18 cellular contexts compared by ENCODE assay signal in the genomic region with DNA sequence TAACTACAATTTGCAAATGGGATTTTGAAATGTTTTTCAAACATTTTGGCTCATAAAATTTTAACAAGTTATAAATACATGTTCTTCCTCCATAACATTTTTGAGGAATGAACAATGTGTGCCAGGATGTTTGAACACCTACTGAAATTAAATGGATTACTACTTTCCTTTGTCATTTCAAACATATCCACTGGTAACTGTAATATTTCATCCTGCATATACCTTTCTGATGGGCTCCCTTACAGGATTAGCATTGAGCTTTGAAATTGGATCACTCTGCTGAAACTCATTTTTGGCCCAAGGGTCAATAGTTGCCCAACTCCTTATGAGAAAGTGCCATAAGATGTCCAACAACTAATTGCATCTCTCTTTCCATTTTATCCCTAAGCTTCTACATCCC. TPM values are rescaled to one million over a fixed set of nuclear protein-coding genes. Genes with fewer than 3 reads are reported as not detected.
A peak's percentile ranks its signal among the peaks of the same experiment; 100 is the strongest.
DNase-seq lines count a peak whose midpoint lies in the region; ATAC-seq and TF ChIP-seq lines count a peak whose summit lies in the region.
"Had no signal": no experiment of that assay in that cellular context is flagged by ENCODE, and none has a peak within 500 bp of the region (broad histone marks: within the 10 kb centered on the region; RNA-seq: fewer than 3 reads in every experiment).

No MANE protein-coding gene starts in this region.

- no peaks in the 10 kb centered on the region for H3K36me3 ChIP-seq in gastroesophageal sphincter
- H3K36me3 ChIP-seq: BLaER1 treated with 17β-estradiol and CSF1 and Interleukin-3, amounts not matched to agents 10 nM and 100 nM had no signal

- H3K27ac ChIP-seq in H9 (ENCODE audit: insufficient read length, low read depth, low read length) (no peak overlapping the region), gastroesophageal sphincter (peak overlapping the region; percentile 71 to 84 (median 80))
- H3K27ac ChIP-seq: BLaER1 treated with 17β-estradiol and CSF1 and Interleukin-3, amounts not matched to agents 10 nM and 100 nM had no signal

- no peak overlapping the region for H4K5ac ChIP-seq in H9 (ENCODE audit: insufficient read length, low read depth, low read length)

- DNase-seq in H9 (no peak), WTC11 (ENCODE audit: low spot score) (no peak), NOMO-1 (lab: John Stamatoyannopoulos, UW; ENCODE audit: unreplicated experiment in 2 of 2) (no peak), GDM1 (lab: John Stamatoyannopoulos, UW) (no peak)
- DNase-seq in activated naive CD4-positive, alpha-beta T cell treated with anti-CD3 and anti-CD28 coated beads, Interleukin-2, amount 50 U/mL, for 16 hours: no peak
- DNase-seq: ACHN; CD4-positive, alpha-beta T cell; COR-L47; DMS153; DMS79 treated with DMSO at 0.1 percent for 48 hours; EL; HCEC 1CT; HFFc6; IMR-90; KBM-7 had no signal

- POLR2A ChIA-PET in WTC11 (lab: Charles Lee): no interaction called here

- H3K27me3 ChIP-seq in H9 (ENCODE audit: insufficient read depth, low read length) (no peaks in the 10 kb centered on the region), gastroesophageal sphincter (no peaks in the 10 kb centered on the region)

- H3K23me2 ChIP-seq in H9 (ENCODE audit: insufficient read length, low read depth, low read length, poor library complexity, severe bottlenecking): no peaks in the 10 kb centered on the region

- H3K4me3 Mint-ChIP-seq in H9 (no peak overlapping the region), WTC11 (no peak overlapping the region)
- H3K4me3 Mint-ChIP-seq: CD4-positive, alpha-beta T cell; HFFc6 had no signal

- CTCF ChIA-PET in WTC11 (lab: Charles Lee): no interaction called here

- H4K20me1 ChIP-seq in H9 (ENCODE audit: control insufficient read depth, insufficient read depth, insufficient read length): no peaks in the 10 kb centered on the region

- no peak overlapping the region for H2AFZ ChIP-seq in H9 (ENCODE audit: low read length)

- no peak overlapping the region for H2BK20ac ChIP-seq in H9 (ENCODE audit: low read depth, low read length, poor library complexity, severe bottlenecking)

- H3K27me3 Mint-ChIP-seq in H9 (ENCODE audit: low read depth) (no peaks in the 10 kb centered on the region), WTC11 (ENCODE audit: low read depth) (no peaks in the 10 kb centered on the region)

- ATAC-seq in WTC11 (no peak), gastroesophageal sphincter (no peak), HG03354 (IDR thresholded peaks at IDR 0.05; ENCODE audit: poor library complexity, severe bottlenecking, unreplicated experiment) (no peak)

- H2BK5ac ChIP-seq in H9 (ENCODE audit: insufficient read length, low read length): no peak overlapping the region

- peaks cover 6% of the 10 kb centered on the region for H3K79me1 ChIP-seq in H9 (ENCODE audit: insufficient read depth, low read depth, low read length, poor library complexity, severe bottlenecking)

- H3K4ac ChIP-seq in H9 (ENCODE audit: low read depth, low read length): no peak overlapping the region

- H3K14ac ChIP-seq in H9 (ENCODE audit: insufficient read depth, low read length): no peak overlapping the region

- peaks cover 11% of the 10 kb centered on the region; the same call in 1 of the 2 replicates for H3K4me1 ChIP-seq in H9 (ENCODE audit: insufficient read depth, low read length)
- peaks cover 0 to 14% (median 0%) of the 10 kb centered on the region in 3 donors for H3K4me1 ChIP-seq in gastroesophageal sphincter

- TF ChIP-seq POLR2A in gastroesophageal sphincter (IDR thresholded peaks at IDR 0.05): no peak

- H3K36me3 Mint-ChIP-seq in H9 (ENCODE audit: insufficient read depth in 1 of 3, low read depth in 3 of 3) (peaks cover 22 to 46% (median 32%) of the 10 kb centered on the region in 3 experiments), WTC11 (peaks cover 32% of the 10 kb centered on the region)

- no peak for TF ChIP-seq CTCF in H9 (conservative IDR thresholded peaks at IDR 0.05)
- TF ChIP-seq CTCF in WTC11 (IDR thresholded peaks at IDR 0.05): no peak
- TF ChIP-seq CTCF in gastroesophageal sphincter (IDR thresholded peaks at IDR 0.05): no peak

- H3K9me3 Mint-ChIP-seq in H9: peaks cover 8% of the 10 kb centered on the region in 2 experiments; a peak in 4 of 5 replicates
- H3K9me3 Mint-ChIP-seq in WTC11: peaks cover 24% of the 10 kb centered on the region
- H3K9me3 Mint-ChIP-seq: CD4-positive, alpha-beta T cell; HFFc6 had no signal

- no peak overlapping the region for H2BK12ac ChIP-seq in H9 (ENCODE audit: insufficient read length, low read depth, low read length)

- no peak overlapping the region for H3K4me3 ChIP-seq in gastroesophageal sphincter
- H3K4me3 ChIP-seq: BLaER1 treated with 17β-estradiol and CSF1 and Interleukin-3, amounts not matched to agents 10 nM and 100 nM had no signal

- H3K4me2 ChIP-seq in H9 (ENCODE audit: insufficient read depth, insufficient read length, low read length): no peak overlapping the region
- H3K4me2 ChIP-seq: BLaER1 treated with 17β-estradiol and CSF1 and Interleukin-3, amounts not matched to agents 10 nM and 100 nM had no signal

- no peak for TF ChIP-seq EP300 in gastroesophageal sphincter (IDR thresholded peaks at IDR 0.05)

- H3K9ac ChIP-seq in H9 (ENCODE audit: extremely low read depth, insufficient read length, low read length): no peak overlapping the region
- H3K9ac ChIP-seq: BLaER1 treated with 17β-estradiol and CSF1 and Interleukin-3, amounts not matched to agents 10 nM and 100 nM had no signal

- no peak overlapping the region for H3T11ph ChIP-seq in H9 (ENCODE audit: low read length)

- no peak overlapping the region for H4K91ac ChIP-seq in H9 (ENCODE audit: insufficient read length, low read depth, low read length)

- no peak overlapping the region for H2BK15ac ChIP-seq in H9 (ENCODE audit: low read depth, low read length)

- peaks cover 65% of the 10 kb centered on the region for H3K79me2 ChIP-seq in H9 (ENCODE audit: insufficient read depth, low read length)

- peak overlapping the region in 2 of 3 experiments; percentile 25 to 74; a peak in 2 of 7 replicates for H3K27ac Mint-ChIP-seq in H9
- peak overlapping the region; percentile 33; the same call in 1 of the 2 replicates for H3K27ac Mint-ChIP-seq in WTC11
- H3K27ac Mint-ChIP-seq: CD4-positive, alpha-beta T cell; HFFc6 had no signal

- no peak overlapping the region for H3K18ac ChIP-seq in H9 (ENCODE audit: insufficient read length, low read depth, low read length)

- no peak overlapping the region for H3K23ac ChIP-seq in H9 (ENCODE audit: insufficient read length, low read depth, low read length)

- H4K8ac ChIP-seq in H9 (replicated peaks; ENCODE audit: insufficient read length, low read depth, low read length): no peak overlapping the region

- no peak overlapping the region for H2AK5ac ChIP-seq in H9 (ENCODE audit: insufficient read length, low read length)

- no peak overlapping the region for H2BK120ac ChIP-seq in H9 (ENCODE audit: low read depth, low read length, poor library complexity, severe bottlenecking)

- no peaks in the 10 kb centered on the region for H3K9me3 ChIP-seq in H9 (ENCODE audit: control insufficient read depth, low read depth, low read length)
- H3K9me3 ChIP-seq in gastroesophageal sphincter: no peaks in the 10 kb centered on the region

- H3K4me1 Mint-ChIP-seq in H9 (peaks cover 6 to 7% of the 10 kb centered on the region in 2 experiments), WTC11 (peaks cover 7% of the 10 kb centered on the region)

- H3K56ac ChIP-seq in H9 (ENCODE audit: insufficient read length, low read depth, low read length): no peak overlapping the region

TF ChIP-seq in WTC11, 78 proteins besides CTCF, POLR2A, EP300 and RAD21 (continues in another document):
- TF ChIP-seq SP1 (CRISPR knock-in tag; conservative IDR thresholded peaks at IDR 0.05): no peak
- no peak for TF ChIP-seq ARID4B (CRISPR knock-in tag; IDR thresholded peaks at IDR 0.05; ENCODE audit: borderline replicate concordance)

RNA-seq across cellular contexts. Expression of gene GRPR, which starts 17.6 kb away (rescaled TPM):
- total RNA-seq in H9 (2021) (27.3 and 28.8 TPM in 2 replicates), WTC11 (2021) (8.9 to 18.4 TPM (median 18.0 TPM) in 3 replicates), gastroesophageal sphincter (10 to 100 TPM in 3 of 4 donors, 1 to 10 TPM in 1; 3.2 to 39.5 (median 16.0) TPM)

RNA-seq across cellular contexts. Expression of gene MAGEB17, which starts 26.3 kb away (rescaled TPM):
- total RNA-seq in H9 (2021): 0.66 and 0.74 TPM in 2 replicates
- 0.27 to 0.63 TPM (median 0.41 TPM) in 3 replicates for total RNA-seq in WTC11 (2021)
- total RNA-seq in gastroesophageal sphincter: 1 to 10 TPM in 3 of 4 donors, not detected in 1; 1.4 to 2.4 (median 1.9) TPM
- total RNA-seq: CD4-positive, alpha-beta T cell; HFFc6 had no signal
